Comparison of ENCODE assay signal across 9 cellular contexts in genomic region chr3:78013653-78014052, GRCh38.
"Had no signal": no experiment of that assay in that cellular context is flagged by ENCODE, and none has a peak within 500 bp of the region (broad histone marks: within the 10 kb centered on the region; RNA-seq: fewer than 3 reads in every experiment).

No MANE protein-coding gene starts in this region.

- H3K27ac ChIP-seq: HL-60, KMS-11 had no signal

- ATAC-seq: HepG2 had no signal

- H3K9ac ChIP-seq: KMS-11 had no signal

- H3K4me2 ChIP-seq: KMS-11 had no signal

- DNase-seq: GOT3, H9, HCEC 1CT, HFFc6, Kasumi-1, KBM-7 had no signal
